Comparison of ENCODE assay signal across 1 cellular context in genomic region chr17:3893003-3893719, GRCh38.
TF ChIP-seq lines count a peak whose summit lies in the region.

Gene CAMKK1 (minus strand): TSS chr17:3893053. CDS start chr17:3885687, 7,366 bp downstream.

TF ChIP-seq in K562, 482 proteins besides CTCF, POLR2A, EP300 and RAD21 (continued from another document and continues in another):
- no peak for TF ChIP-seq ZBTB12 (CRISPR knock-in tag; IDR thresholded peaks at IDR 0.05)
- TF ChIP-seq HEY1 (CRISPR knock-in tag; IDR thresholded peaks at IDR 0.05; ENCODE audit: borderline replicate concordance): peak; percentile 30; the same call in 1 of the 2 replicates
- no peak for TF ChIP-seq CEBPZ (IDR thresholded peaks at IDR 0.05; ENCODE audit: borderline replicate concordance, low read depth, low read length)
- no peak for TF ChIP-seq GTF2A2 (tag; IDR thresholded peaks at IDR 0.05)
- peak; percentile 75 for TF ChIP-seq CXXC5 (CRISPR knock-in tag; IDR thresholded peaks at IDR 0.05)
- peak; percentile 55; the same call in 1 of the 2 replicates for TF ChIP-seq REST (CRISPR knock-in tag; IDR thresholded peaks at IDR 0.05; ENCODE audit: low read depth)
- TF ChIP-seq ZNF175 (CRISPR knock-in tag; IDR thresholded peaks at IDR 0.05; ENCODE audit: low read depth): no peak
- TF ChIP-seq GMEB1 (CRISPR knock-in tag; IDR thresholded peaks at IDR 0.05): peak; percentile 53
- TF ChIP-seq LEF1 (IDR thresholded peaks at IDR 0.05): no peak
- no peak for TF ChIP-seq CBX2 (IDR thresholded peaks at IDR 0.05; ENCODE audit: insufficient read depth, low read length, poor library complexity, severe bottlenecking)
- no peak for TF ChIP-seq ZNF778 (CRISPR knock-in tag; IDR thresholded peaks at IDR 0.05)
- TF ChIP-seq NFYB (IDR thresholded peaks at IDR 0.05; ENCODE audit: extremely low read depth, insufficient read length): peak; percentile 60
- TF ChIP-seq STAT5B (CRISPR knock-in tag; IDR thresholded peaks at IDR 0.05): no peak
- TF ChIP-seq ELF2 (CRISPR knock-in tag; IDR thresholded peaks at IDR 0.05): peak; percentile 68; the same call in 1 of the 2 replicates
- TF ChIP-seq ZNF830 (CRISPR knock-in tag; IDR thresholded peaks at IDR 0.05): peak; percentile 78; the same call in 1 of the 2 replicates
- TF ChIP-seq, protein P1, sequence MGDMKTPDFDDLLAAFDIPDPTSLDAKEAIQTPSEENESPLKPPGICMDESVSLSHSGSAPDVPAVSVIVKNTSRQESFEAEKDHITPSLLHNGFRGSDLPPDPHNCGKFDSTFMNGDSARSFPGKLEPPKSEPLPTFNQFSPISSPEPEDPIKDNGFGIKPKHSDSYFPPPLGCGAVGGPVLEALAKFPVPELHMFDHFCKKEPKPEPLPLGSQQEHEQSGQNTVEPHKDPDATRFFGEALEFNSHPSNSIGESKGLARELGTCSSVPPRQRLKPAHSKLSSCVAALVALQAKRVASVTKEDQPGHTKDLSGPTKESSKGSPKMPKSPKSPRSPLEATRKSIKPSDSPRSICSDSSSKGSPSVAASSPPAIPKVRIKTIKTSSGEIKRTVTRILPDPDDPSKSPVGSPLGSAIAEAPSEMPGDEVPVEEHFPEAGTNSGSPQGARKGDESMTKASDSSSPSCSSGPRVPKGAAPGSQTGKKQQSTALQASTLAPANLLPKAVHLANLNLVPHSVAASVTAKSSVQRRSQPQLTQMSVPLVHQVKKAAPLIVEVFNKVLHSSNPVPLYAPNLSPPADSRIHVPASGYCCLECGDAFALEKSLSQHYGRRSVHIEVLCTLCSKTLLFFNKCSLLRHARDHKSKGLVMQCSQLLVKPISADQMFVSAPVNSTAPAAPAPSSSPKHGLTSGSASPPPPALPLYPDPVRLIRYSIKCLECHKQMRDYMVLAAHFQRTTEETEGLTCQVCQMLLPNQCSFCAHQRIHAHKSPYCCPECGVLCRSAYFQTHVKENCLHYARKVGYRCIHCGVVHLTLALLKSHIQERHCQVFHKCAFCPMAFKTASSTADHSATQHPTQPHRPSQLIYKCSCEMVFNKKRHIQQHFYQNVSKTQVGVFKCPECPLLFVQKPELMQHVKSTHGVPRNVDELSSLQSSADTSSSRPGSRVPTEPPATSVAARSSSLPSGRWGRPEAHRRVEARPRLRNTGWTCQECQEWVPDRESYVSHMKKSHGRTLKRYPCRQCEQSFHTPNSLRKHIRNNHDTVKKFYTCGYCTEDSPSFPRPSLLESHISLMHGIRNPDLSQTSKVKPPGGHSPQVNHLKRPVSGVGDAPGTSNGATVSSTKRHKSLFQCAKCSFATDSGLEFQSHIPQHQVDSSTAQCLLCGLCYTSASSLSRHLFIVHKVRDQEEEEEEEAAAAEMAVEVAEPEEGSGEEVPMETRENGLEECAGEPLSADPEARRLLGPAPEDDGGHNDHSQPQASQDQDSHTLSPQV (IDR thresholded peaks at IDR 0.05): 0 out of 2 replicates have a peak, but pooled peaks have one; percentile 37
- peak; percentile 49; the same call in 1 of the 2 replicates for TF ChIP-seq L3MBTL2 (IDR thresholded peaks at IDR 0.05)
- 0 out of 2 replicates have a peak, but pooled peaks have one; percentile 16 for TF ChIP-seq POLR2AphosphoS5 (IDR thresholded peaks at IDR 0.05; ENCODE audit: control insufficient read depth, insufficient read depth, low read depth, low read length)
- peak; percentile 56 for TF ChIP-seq ATF7 (IDR thresholded peaks at IDR 0.05)
- no peak for TF ChIP-seq PML (IDR thresholded peaks at IDR 0.05; ENCODE audit: low read length)
- TF ChIP-seq VEZF1 (CRISPR knock-in tag; IDR thresholded peaks at IDR 0.05): peak; percentile 93
- peak; percentile 98 to 99 for TF ChIP-seq MAZ (CRISPR knock-in tag; conservative IDR thresholded peaks at IDR 0.05 in 1 of 2, IDR thresholded peaks at IDR 0.05 in 1 of 2)
- 0 out of 4 replicates have a peak, but pooled peaks of 1 of the 2 experiments have one; percentile 3 for TF ChIP-seq RCOR1 (IDR thresholded peaks at IDR 0.05; ENCODE audit: borderline replicate concordance in 1 of 2, low read depth in 2 of 2, low read length in 2 of 2)
- no peak for TF ChIP-seq ZBTB5 (IDR thresholded peaks at IDR 0.05)
- TF ChIP-seq NONO (IDR thresholded peaks at IDR 0.05; ENCODE audit: low read depth in 2 of 2, low read length in 1 of 2): 0 out of 4 replicates have a peak, but pooled peaks of 1 of the 2 experiments have one; percentile 21
- no peak for TF ChIP-seq MEF2D (tag; conservative IDR thresholded peaks at IDR 0.05; ENCODE audit: low read depth)
- no peak for TF ChIP-seq DDX20 (tag; IDR thresholded peaks at IDR 0.05; ENCODE audit: low read depth)
- TF ChIP-seq, protein P2, sequence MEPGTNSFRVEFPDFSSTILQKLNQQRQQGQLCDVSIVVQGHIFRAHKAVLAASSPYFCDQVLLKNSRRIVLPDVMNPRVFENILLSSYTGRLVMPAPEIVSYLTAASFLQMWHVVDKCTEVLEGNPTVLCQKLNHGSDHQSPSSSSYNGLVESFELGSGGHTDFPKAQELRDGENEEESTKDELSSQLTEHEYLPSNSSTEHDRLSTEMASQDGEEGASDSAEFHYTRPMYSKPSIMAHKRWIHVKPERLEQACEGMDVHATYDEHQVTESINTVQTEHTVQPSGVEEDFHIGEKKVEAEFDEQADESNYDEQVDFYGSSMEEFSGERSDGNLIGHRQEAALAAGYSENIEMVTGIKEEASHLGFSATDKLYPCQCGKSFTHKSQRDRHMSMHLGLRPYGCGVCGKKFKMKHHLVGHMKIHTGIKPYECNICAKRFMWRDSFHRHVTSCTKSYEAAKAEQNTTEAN (CRISPR knock-in tag; IDR thresholded peaks at IDR 0.05): no peak
